Comparison of ENCODE assay signal across 27 cellular contexts in genomic region chr10:69139961-69140360, GRCh38. TPM values are rescaled to one million over a fixed set of nuclear protein-coding genes. Genes with fewer than 3 reads are reported as not detected.
"Had no signal": no experiment of that assay in that cellular context is flagged by ENCODE, and none has a peak within 500 bp of the region (broad histone marks: within the 10 kb centered on the region; RNA-seq: fewer than 3 reads in every experiment).

No MANE protein-coding gene starts in this region.

- H3K4me1 Mint-ChIP-seq: mesothelial cell of epicardium, nephron, neural crest cell had no signal

- H3K27ac Mint-ChIP-seq: mesothelial cell of epicardium; naive B cell; nephron; stimulated activated effector memory CD8-positive, alpha-beta T cell treated with anti-CD3 and anti-CD28 coated beads, Interleukin-12 subunit alpha, Interleukin-12 subunit beta, amount 100 ng/mL, for 72 hours; stimulated activated naive CD8-positive, alpha-beta T cell treated with anti-CD3 and anti-CD28 coated beads, Interleukin-15, Interleukin-2, amounts not matched to agents 100 ng/mL and 50 ng/mL, for 24 hours; type B pancreatic cell had no signal

- H3K4me3 ChIP-seq: left ventricle myocardium inferior, lung, pancreas, prostate gland, sigmoid colon, spleen, suprapubic skin, tibial nerve, uterus had no signal

- H3K4me3 Mint-ChIP-seq: mesothelial cell of epicardium; nephron; neural crest cell; stimulated activated effector memory CD8-positive, alpha-beta T cell treated with anti-CD3 and anti-CD28 coated beads, Interleukin-12 subunit alpha, Interleukin-12 subunit beta, amount 100 ng/mL, for 72 hours; stimulated activated naive CD8-positive, alpha-beta T cell treated with anti-CD3 and anti-CD28 coated beads, Interleukin-15, Interleukin-2, amounts not matched to agents 100 ng/mL and 50 ng/mL, for 24 hours; type B pancreatic cell had no signal

- H3K4me1 ChIP-seq: left ventricle myocardium inferior, pancreas, prostate gland, sigmoid colon, suprapubic skin, tibial nerve, uterus had no signal

- H3K27ac ChIP-seq: left ventricle myocardium inferior, pancreas, prostate gland, sigmoid colon, spleen, suprapubic skin, tibial nerve, uterus had no signal

- ATAC-seq: left colon; pancreas; right cardiac atrium; stimulated activated effector memory CD8-positive, alpha-beta T cell treated with anti-CD3 and anti-CD28 coated beads, Interleukin-12 subunit alpha, Interleukin-12 subunit beta, amount 100 ng/mL, for 72 hours had no signal

- H3K9me3 Mint-ChIP-seq: naive B cell; nephron; neural crest cell; stimulated activated effector memory CD8-positive, alpha-beta T cell treated with anti-CD3 and anti-CD28 coated beads, Interleukin-12 subunit alpha, Interleukin-12 subunit beta, amount 100 ng/mL, for 72 hours; stimulated activated naive CD8-positive, alpha-beta T cell treated with anti-CD3 and anti-CD28 coated beads, Interleukin-15, Interleukin-2, amounts not matched to agents 100 ng/mL and 50 ng/mL, for 24 hours; type B pancreatic cell had no signal

- H3K36me3 ChIP-seq: pancreas, prostate gland, uterus had no signal

- H3K27me3 ChIP-seq: pancreas, sigmoid colon, spleen, suprapubic skin, tibial nerve, uterus had no signal

- H3K27me3 Mint-ChIP-seq: naive B cell; stimulated activated naive CD8-positive, alpha-beta T cell treated with anti-CD3 and anti-CD28 coated beads, Interleukin-15, Interleukin-2, amounts not matched to agents 100 ng/mL and 50 ng/mL, for 24 hours; type B pancreatic cell had no signal

- H3K9me3 ChIP-seq: left ventricle myocardium inferior, pancreas, prostate gland, sigmoid colon, spleen, suprapubic skin, tibial nerve, uterus had no signal

- DNase-seq: hippocampal formation; left colon; left ventricle myocardium inferior; mesendoderm; naive B cell; nucleus accumbens; pancreas; posterior cingulate gyrus; retina; right cardiac atrium; sigmoid colon; small intestine; spleen; stimulated activated CD4-positive, alpha-beta T cell treated with anti-CD3 and anti-CD28 coated beads, Interleukin-4, amount 100 ng/mL, for 24 hours; stimulated activated naive CD4-positive, alpha-beta T cell; uterus had no signal

- FAIRE-seq: keratinocyte, pancreas, small intestine had no signal

RNA-seq across cellular contexts. Expression of gene SRGN, which starts 52.1 kb away (rescaled TPM):
- total RNA-seq: mesothelial cell of epicardium, neural crest cell had no signal
